Comparison of ENCODE assay signal across 1 cellular context in genomic region chr7:30366606-30367005, GRCh38.
TF ChIP-seq lines count a peak whose summit lies in the region.

No MANE protein-coding gene starts in this region.

TF ChIP-seq in A549, 52 proteins besides CTCF, POLR2A, EP300 and RAD21 (continued from another document):
- TF ChIP-seq TP53 (CRISPR knock-in tag; IDR thresholded peaks at IDR 0.05) (no peak), ATOH8 (CRISPR knock-in tag; IDR thresholded peaks at IDR 0.05; ENCODE audit: low read depth) (no peak), POLR2AphosphoS2 (conservative IDR thresholded peaks at IDR 0.05; ENCODE audit: low read length) (no peak), CBX2 (IDR thresholded peaks at IDR 0.05; ENCODE audit: borderline replicate concordance, low read depth) (no peak), HOXB13 (CRISPR knock-in tag; IDR thresholded peaks at IDR 0.05; ENCODE audit: low read depth) (no peak), ZC3H11A (IDR thresholded peaks at IDR 0.05) (no peak), RCOR1 (IDR thresholded peaks at IDR 0.05; ENCODE audit: low read depth, low read length) (no peak), MAX (IDR thresholded peaks at IDR 0.05) (no peak), FOSB (CRISPR knock-in tag; IDR thresholded peaks at IDR 0.05) (no peak), FOXS1 (CRISPR knock-in tag; IDR thresholded peaks at IDR 0.05) (no peak), ZFP36 (IDR thresholded peaks at IDR 0.05; ENCODE audit: borderline replicate concordance, partially characterized antibody) (no peak), HOXA7 (CRISPR knock-in tag; IDR thresholded peaks at IDR 0.05) (no peak)
